25 cellular contexts compared by ENCODE assay signal in the genomic region with DNA sequence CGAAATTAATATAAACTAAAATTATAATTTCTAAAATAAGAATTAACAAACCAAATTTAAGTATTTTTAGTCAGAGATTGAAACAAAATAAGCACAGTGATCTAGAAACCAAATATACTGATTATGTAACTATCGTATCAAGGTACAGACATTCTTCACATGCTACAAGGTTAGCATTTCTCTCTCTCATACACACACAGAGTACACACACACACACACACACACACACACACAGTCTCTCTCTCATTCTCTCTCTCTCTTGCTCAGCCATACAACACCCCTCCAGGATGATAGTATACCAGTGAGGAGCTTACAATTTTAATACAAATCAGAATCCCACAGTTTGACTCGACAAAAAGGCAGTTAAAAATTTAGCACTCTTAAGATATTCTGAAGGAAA.
"Had no signal": no experiment of that assay in that cellular context is flagged by ENCODE, and none has a peak within 500 bp of the region (broad histone marks: within the 10 kb centered on the region; RNA-seq: fewer than 3 reads in every experiment).

No MANE protein-coding gene starts in this region.

- ATAC-seq: esophagus mucosa; heart left ventricle; left colon; natural killer cell treated with Interleukin-12 subunit alpha and Interleukin-12 subunit beta and Interleukin-15 and Interleukin-18, amount 100 ng/mL, for 72 hours; psoas muscle; sciatic nerve; stimulated activated memory B cell treated with anti-CD40 and anti-IgM and Interleukin-4, amounts not matched to agents 10 μg/mL and 1 μg/mL and 100 μg/mL, for 72 hours had no signal

- H3K27me3 Mint-ChIP-seq: natural killer cell treated with Interleukin-12 subunit alpha and Interleukin-12 subunit beta and Interleukin-15 and Interleukin-18, amount 100 ng/mL, for 72 hours; stimulated activated memory B cell treated with anti-CD40 and anti-IgM and Interleukin-4, amounts not matched to agents 10 μg/mL and 1 μg/mL and 100 μg/mL, for 72 hours; stimulated activated naive CD8-positive, alpha-beta T cell treated with anti-CD3 and anti-CD28 coated beads, Interleukin-15, Interleukin-2, amounts not matched to agents 100 ng/mL and 50 ng/mL, for 24 hours had no signal

- H3K27ac ChIP-seq: heart left ventricle, psoas muscle, spleen, tibial artery, upper lobe of left lung, vagina had no signal

- H3K27me3 ChIP-seq: dorsolateral prefrontal cortex, heart left ventricle, spleen, tibial artery, upper lobe of left lung, vagina had no signal

- H3K9me3 Mint-ChIP-seq: natural killer cell treated with Interleukin-12 subunit alpha and Interleukin-12 subunit beta and Interleukin-15 and Interleukin-18, amount 100 ng/mL, for 72 hours; stimulated activated memory B cell treated with anti-CD40 and anti-IgM and Interleukin-4, amounts not matched to agents 10 μg/mL and 1 μg/mL and 100 μg/mL, for 72 hours; stimulated activated naive CD8-positive, alpha-beta T cell treated with anti-CD3 and anti-CD28 coated beads, Interleukin-15, Interleukin-2, amounts not matched to agents 100 ng/mL and 50 ng/mL, for 24 hours had no signal

- H3K9me3 ChIP-seq: heart left ventricle, psoas muscle, tibial artery, upper lobe of left lung, vagina had no signal

- FAIRE-seq: endometrium had no signal

- H3K4me3 Mint-ChIP-seq: natural killer cell treated with Interleukin-12 subunit alpha and Interleukin-12 subunit beta and Interleukin-15 and Interleukin-18, amount 100 ng/mL, for 72 hours; stimulated activated memory B cell treated with anti-CD40 and anti-IgM and Interleukin-4, amounts not matched to agents 10 μg/mL and 1 μg/mL and 100 μg/mL, for 72 hours; stimulated activated naive CD8-positive, alpha-beta T cell treated with anti-CD3 and anti-CD28 coated beads, Interleukin-15, Interleukin-2, amounts not matched to agents 100 ng/mL and 50 ng/mL, for 24 hours had no signal

- H3K4me1 Mint-ChIP-seq: stimulated activated memory B cell treated with anti-CD40 and anti-IgM and Interleukin-4, amounts not matched to agents 10 μg/mL and 1 μg/mL and 100 μg/mL, for 72 hours had no signal

- DNase-seq: cortex of kidney; dorsolateral prefrontal cortex; effector CD8-positive, alpha-beta T cell; heart left ventricle; hippocampal formation; left colon; mesenchymal stem cell; midbrain; occipital lobe; psoas muscle; retina; spleen; stimulated activated CD4-positive, alpha-beta T cell treated with anti-CD3 and anti-CD28 coated beads, Interleukin-15, amount 100 ng/mL, for 24 hours; stimulated activated CD4-positive, alpha-beta T cell treated with anti-CD3 and anti-CD28 coated beads, Interleukin-1b, Interleukin-23, amount 100 ng/mL, for 48 hours; stimulated activated CD4-positive, alpha-beta T cell treated with anti-CD3 and anti-CD28 coated beads, Interleukin-4, amount 100 ng/mL, for 24 hours; tibial artery; upper lobe of left lung had no signal

- H3K4me3 ChIP-seq: dorsolateral prefrontal cortex, heart left ventricle, lung, psoas muscle, spleen, tibial artery, upper lobe of left lung, vagina had no signal

- H3K27ac Mint-ChIP-seq: natural killer cell treated with Interleukin-12 subunit alpha and Interleukin-12 subunit beta and Interleukin-15 and Interleukin-18, amount 100 ng/mL, for 72 hours; stimulated activated memory B cell treated with anti-CD40 and anti-IgM and Interleukin-4, amounts not matched to agents 10 μg/mL and 1 μg/mL and 100 μg/mL, for 72 hours; stimulated activated naive CD8-positive, alpha-beta T cell treated with anti-CD3 and anti-CD28 coated beads, Interleukin-15, Interleukin-2, amounts not matched to agents 100 ng/mL and 50 ng/mL, for 24 hours had no signal

- H3K4me1 ChIP-seq: heart left ventricle, psoas muscle, tibial artery, vagina had no signal
